In the genomic region with DNA sequence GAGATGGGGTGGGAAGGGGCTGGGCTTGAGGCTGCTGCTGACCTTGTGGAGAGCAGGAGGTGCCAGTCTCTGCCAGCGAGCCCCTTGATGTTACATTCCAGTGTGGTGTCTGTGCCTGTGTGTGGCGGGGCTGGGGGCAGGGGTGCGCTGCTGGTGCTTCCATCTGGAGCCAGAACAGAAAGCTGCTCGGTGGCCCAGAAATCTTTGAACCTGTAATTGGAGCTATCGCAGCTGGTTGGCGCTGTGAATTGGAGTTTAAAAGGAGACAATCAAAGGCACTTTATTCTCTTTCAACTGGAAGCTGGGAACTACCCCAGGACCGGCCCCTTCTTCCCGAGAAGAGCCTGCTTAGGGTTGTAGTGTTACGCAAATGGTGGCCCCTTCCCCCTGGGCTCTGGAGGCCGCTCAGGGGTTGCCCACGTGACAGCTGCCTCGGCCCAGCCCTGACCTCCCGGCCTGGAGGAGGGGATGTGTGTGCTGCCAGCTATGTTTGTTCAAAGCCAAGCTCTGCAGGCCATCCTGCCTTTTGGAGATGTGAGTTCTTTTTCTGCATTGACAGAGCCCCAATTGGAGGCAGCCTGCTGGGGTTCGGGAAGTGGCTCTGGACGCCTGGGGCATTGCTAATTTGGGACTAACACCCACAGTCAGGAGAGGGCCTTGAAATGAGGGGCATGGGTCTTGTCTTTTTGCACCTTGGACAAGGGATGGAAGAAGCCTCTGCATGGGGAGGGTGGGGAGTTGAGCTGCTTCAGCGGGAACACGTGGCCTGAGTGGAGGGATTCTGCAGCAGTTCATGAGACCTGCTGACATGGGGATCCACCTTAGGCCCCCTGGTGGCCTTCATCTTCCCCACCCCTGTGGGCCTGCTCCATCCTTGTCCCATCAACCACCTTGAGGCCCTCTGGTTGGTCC, we compare ENCODE assay signal across 10 cellular contexts. TPM values are rescaled to one million over a fixed set of nuclear protein-coding genes. Genes with fewer than 3 reads are reported as not detected.
A peak's percentile ranks its signal among the peaks of the same experiment; 100 is the strongest.
DNase-seq lines count a peak whose midpoint lies in the region; ATAC-seq, FAIRE-seq and TF ChIP-seq lines count a peak whose summit lies in the region.
"Had no signal": no experiment of that assay in that cellular context is flagged by ENCODE, and none has a peak within 500 bp of the region (broad histone marks: within the 10 kb centered on the region; RNA-seq: fewer than 3 reads in every experiment).

No MANE protein-coding gene starts in this region.

- no peak for TF ChIP-seq POLR2A in spleen (IDR thresholded peaks at IDR 0.05)

- ATAC-seq in GM19328 (IDR thresholded peaks at IDR 0.05; ENCODE audit: unreplicated experiment): no peak
- ATAC-seq: stimulated activated naive B cell treated with anti-CD40 and anti-IgM and Interleukin-4, amounts not matched to agents 10 μg/mL and 1 μg/mL and 100 μg/mL, for 72 hours had no signal

- H3K27me3 ChIP-seq in HUES48 (ENCODE audit: control insufficient read depth, insufficient read depth, low read length) (peaks cover 29% of the 10 kb centered on the region), spleen (replicated peaks in 1 of 7) (peaks cover 0 to 47% (median 0%) of the 10 kb centered on the region in 7 donors), SK-N-SH (ENCODE audit: insufficient read depth) (peaks cover 30% of the 10 kb centered on the region)

- H3K4me1 ChIP-seq in HUES48 (ENCODE audit: control insufficient read depth, insufficient read depth, low read length): peaks cover 16% of the 10 kb centered on the region
- H3K4me1 ChIP-seq in kidney (ENCODE audit: control insufficient read depth in 1 of 2, insufficient read depth in 1 of 2, low read depth in 1 of 2, low read length in 2 of 2): peaks cover 2 to 5% of the 10 kb centered on the region in 2 donors
- peaks cover 6 to 33% (median 16%) of the 10 kb centered on the region in 6 donors for H3K4me1 ChIP-seq in spleen
- H3K4me1 ChIP-seq in SK-N-SH (ENCODE audit: control insufficient read depth in 1 of 2, insufficient read depth in 2 of 2, low read depth in 1 of 2, low read length in 1 of 2): no peaks in the 10 kb centered on the region

- H2AFZ ChIP-seq in SK-N-SH (ENCODE audit: low read depth): no peak overlapping the region

- CTCF ChIA-PET in SK-N-SH (lab: Yijun Ruan, JAX): interaction anchor here (0.8 to 2.3 kb wide), 5 partner anchors 13 to 91 kb away, joined by 3 to 6 read pairs (median 4); a partner anchor contains a TSS

- DNase-seq in kidney (no peak), spleen (no peak), SK-N-SH (no peak), NCI-H187 treated with DMSO at 0.1 percent for 48 hours (lab: John Stamatoyannopoulos, UW) (no peak)
- no peak for DNase-seq in activated CD8-positive, alpha-beta memory T cell treated with anti-CD3 and anti-CD28 coated beads, Interleukin-2, amount 50 U/mL, for 48 hours
- DNase-seq: NCI-H187; stimulated activated naive B cell treated with anti-CD40 and anti-IgM and Interleukin-4, amounts not matched to agents 10 μg/mL and 1 μg/mL and 100 μg/mL, for 72 hours had no signal

- intact Hi-C loops in kidney (cut with DNase I): no loop called here
- intact Hi-C loops in spleen (cut with DNase I; ENCODE audit: low total_unique reads): no loop called here

- H3K27ac ChIP-seq in HUES48 (ENCODE audit: low read depth, low read length) (peak overlapping the region; percentile 81), cingulate gyrus (ENCODE audit: low read depth, low read length) (peak overlapping the region; percentile 29), kidney (ENCODE audit: low read depth in 2 of 2, low read length in 2 of 2) (no peak overlapping the region), spleen (peak overlapping the region in 7 of 8 donors; percentile 6 to 72 (median 43)), SK-N-SH (ENCODE audit: low read depth in 2 of 2, low read length in 1 of 2) (no peak overlapping the region)

- H3K79me2 ChIP-seq in SK-N-SH (ENCODE audit: insufficient read depth): no peaks in the 10 kb centered on the region

- no peak for TF ChIP-seq EP300 in SK-N-SH (IDR thresholded peaks at IDR 0.05; ENCODE audit: borderline replicate concordance in 1 of 2, low read depth in 1 of 2, low read length in 1 of 2)

- no peak overlapping the region for H3K9ac ChIP-seq in HUES48 (ENCODE audit: low read depth, low read length)
- no peak overlapping the region for H3K9ac ChIP-seq in kidney (ENCODE audit: low read length in 2 of 2)
- H3K9ac ChIP-seq in SK-N-SH: no peak overlapping the region

- H3F3A ChIP-seq in SK-N-SH (replicated peaks; ENCODE audit: insufficient read depth): no peaks in the 10 kb centered on the region

- TF ChIP-seq CTCF in kidney (IDR thresholded peaks at IDR 0.05; ENCODE audit: borderline replicate concordance, extremely low read depth, insufficient read depth) (peak; percentile 44), spleen (IDR thresholded peaks at IDR 0.05 in 8 of 11, conservative IDR thresholded peaks at IDR 0.05 in 3 of 11) (peak in 6 of 11 experiments; percentile 15 to 46 (median 40)), SK-N-SH (IDR thresholded peaks at IDR 0.05) (no peak; the same call in 1 of the 2 replicates)

- POLR2A ChIA-PET in SK-N-SH (lab: Yijun Ruan, JAX): no interaction called here

- H3K4me3 ChIP-seq in HUES48 (ENCODE audit: low read depth, low read length) (peak overlapping the region; percentile 14), kidney (ENCODE audit: low read length in 2 of 2) (no peak overlapping the region), spleen (no peak overlapping the region), SK-N-SH (ENCODE audit: low read depth in 2 of 2, low read length in 1 of 2) (no peak overlapping the region)

- no peaks in the 10 kb centered on the region for H4K20me1 ChIP-seq in SK-N-SH (ENCODE audit: insufficient read depth)

- FAIRE-seq in kidney (lab: Jason Lieb, UNC): no peak

- 28 to 34% (median 31%) methylated on average over 13 to 17 of the region's 17 CpGs for WGBS in spleen, 5 donors
- WGBS in SK-N-SH (ENCODE audit: low lambda C conversion rate): 90% methylated on average over 10 of the region's 17 CpGs

- TF ChIP-seq RAD21 in SK-N-SH (IDR thresholded peaks at IDR 0.05; ENCODE audit: low read length): no peak

- no peaks in the 10 kb centered on the region for H3K36me3 ChIP-seq in HUES48 (ENCODE audit: control insufficient read depth, insufficient read depth, low read length)
- H3K36me3 ChIP-seq in kidney (ENCODE audit: control insufficient read depth in 1 of 2, insufficient read depth in 2 of 2, low read length in 2 of 2): no peaks in the 10 kb centered on the region
- no peaks in the 10 kb centered on the region for H3K36me3 ChIP-seq in spleen
- H3K36me3 ChIP-seq in SK-N-SH (replicated peaks in 1 of 2; ENCODE audit: control insufficient read depth in 1 of 2, insufficient read depth in 2 of 2, low read length in 1 of 2): no peaks in the 10 kb centered on the region

- no peak overlapping the region for H3K4me2 ChIP-seq in SK-N-SH

- no peaks in the 10 kb centered on the region for H3K9me2 ChIP-seq in SK-N-SH

- peaks cover 10% of the 10 kb centered on the region for H3K9me3 ChIP-seq in HUES48 (ENCODE audit: control insufficient read depth, insufficient read depth, low read length)
- H3K9me3 ChIP-seq in kidney (ENCODE audit: control insufficient read depth in 1 of 2, low read length in 2 of 2): no peaks in the 10 kb centered on the region
- H3K9me3 ChIP-seq in spleen: no peaks in the 10 kb centered on the region
- no peaks in the 10 kb centered on the region for H3K9me3 ChIP-seq in SK-N-SH

TF ChIP-seq in SK-N-SH, 30 proteins besides CTCF, POLR2A, EP300 and RAD21 (continues in another document):
- no peak for TF ChIP-seq FOXM1 (IDR thresholded peaks at IDR 0.05; ENCODE audit: low read depth)
- TF ChIP-seq MXI1 (IDR thresholded peaks at IDR 0.05; ENCODE audit: low read depth, low read length): no peak
- TF ChIP-seq TEAD4 (IDR thresholded peaks at IDR 0.05; ENCODE audit: borderline replicate concordance, insufficient read depth): no peak
- no peak for TF ChIP-seq TCF12 (IDR thresholded peaks at IDR 0.05)
- no peak for TF ChIP-seq GABPA (IDR thresholded peaks at IDR 0.05; ENCODE audit: low read depth)
- TF ChIP-seq ELF1 (IDR thresholded peaks at IDR 0.05): no peak
- TF ChIP-seq, protein P1, sequence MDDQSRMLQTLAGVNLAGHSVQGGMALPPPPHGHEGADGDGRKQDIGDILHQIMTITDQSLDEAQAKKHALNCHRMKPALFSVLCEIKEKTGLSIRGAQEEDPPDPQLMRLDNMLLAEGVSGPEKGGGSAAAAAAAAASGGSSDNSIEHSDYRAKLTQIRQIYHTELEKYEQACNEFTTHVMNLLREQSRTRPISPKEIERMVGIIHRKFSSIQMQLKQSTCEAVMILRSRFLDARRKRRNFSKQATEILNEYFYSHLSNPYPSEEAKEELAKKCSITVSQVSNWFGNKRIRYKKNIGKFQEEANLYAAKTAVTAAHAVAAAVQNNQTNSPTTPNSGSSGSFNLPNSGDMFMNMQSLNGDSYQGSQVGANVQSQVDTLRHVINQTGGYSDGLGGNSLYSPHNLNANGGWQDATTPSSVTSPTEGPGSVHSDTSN (IDR thresholded peaks at IDR 0.05): no peak

RNA-seq across cellular contexts. Expression of a gene that starts 14.0 kb away (rescaled TPM):
- total RNA-seq in kidney (53.0 TPM), spleen (10 to 100 TPM; 51.0 to 80.2 (median 58.7) TPM)
- polyA plus RNA-seq in kidney (ENCODE audit: insufficient read depth, low read depth, low replicate concordance) (52.8 TPM), spleen (100 to 1,000 TPM in 1 of 3 donors, 10 to 100 TPM in 2; 26.0 to 108 (median 86.7) TPM), SK-N-SH (2012; rRNA removed) (34.2 and 34.4 TPM in 2 replicates)
- 8.7 and 14.7 TPM in 2 replicates for polyA plus RNA-seq in SK-N-SH (2012; cell fraction: cytosol; rRNA removed)
- polyA plus RNA-seq in SK-N-SH (2012; cell fraction: nucleus; rRNA removed): 200 and 287 TPM in 2 replicates

RNA-seq across cellular contexts. Expression of a gene that starts 30.7 kb away (rescaled TPM):
- total RNA-seq in kidney (40.5 TPM), spleen (100 to 1,000 TPM in 3 of 7 donors, 10 to 100 TPM in 4; 55.5 to 264 (median 89.1) TPM)
- polyA plus RNA-seq in kidney (ENCODE audit: insufficient read depth, low read depth, low replicate concordance) (8.8 TPM), spleen (100 to 1,000 TPM in 1 of 3 donors, 10 to 100 TPM in 1, 1 to 10 TPM in 1; 9.9 to 112 (median 31.8) TPM), SK-N-SH (2012; rRNA removed) (0.88 and 1.5 TPM in 2 replicates)
- polyA plus RNA-seq in SK-N-SH (2012; cell fraction: cytosol; rRNA removed): 0.62 and 1.1 TPM in 2 replicates
- 4.6 and 4.7 TPM in 2 replicates for polyA plus RNA-seq in SK-N-SH (2012; cell fraction: nucleus; rRNA removed)

RNA-seq across cellular contexts. Expression of a gene that starts 41.4 kb away (rescaled TPM):
- 1.1 TPM for total RNA-seq in kidney
- 1.0 TPM for polyA plus RNA-seq in kidney (ENCODE audit: insufficient read depth, low read depth, low replicate concordance)
- 1 to 10 TPM in 3 of 7 donors, under 1 TPM in 4; 0.64 to 2.7 (median 0.79) TPM for total RNA-seq in spleen
- under 1 TPM; 0.22 to 0.99 (median 0.29) TPM for polyA plus RNA-seq in spleen
- polyA plus RNA-seq in SK-N-SH (2012; rRNA removed): 2.3 and 2.7 TPM in 2 replicates
- 1.1 and 2.0 TPM in 2 replicates for polyA plus RNA-seq in SK-N-SH (2012; cell fraction: cytosol; rRNA removed)
- 4.6 and 5.0 TPM in 2 replicates for polyA plus RNA-seq in SK-N-SH (2012; cell fraction: nucleus; rRNA removed)

RNA-seq across cellular contexts. Expression of a gene that starts 59.3 kb away (rescaled TPM):
- total RNA-seq in kidney (91.7 TPM), spleen (100 to 1,000 TPM in 5 of 7 donors, 10 to 100 TPM in 2; 94.4 to 142 (median 111) TPM)
- polyA plus RNA-seq in kidney (ENCODE audit: insufficient read depth, low read depth, low replicate concordance) (73.0 TPM), spleen (100 to 1,000 TPM; 161 to 502 (median 339) TPM), SK-N-SH (2012; rRNA removed) (39.6 and 57.4 TPM in 2 replicates)
- 10.7 and 14.1 TPM in 2 replicates for polyA plus RNA-seq in SK-N-SH (2012; cell fraction: cytosol; rRNA removed)
- polyA plus RNA-seq in SK-N-SH (2012; cell fraction: nucleus; rRNA removed): 329 and 374 TPM in 2 replicates

Comparison
In these comparisons a context has a peak if more than half of its experiments do, and no peak if none do; other contexts are left out.
1. H3K27ac ChIP-seq: peak in HUES48 (single experiment), cingulate gyrus (single experiment) and spleen (7 of 8); none in kidney (0 of 2) and SK-N-SH (0 of 2).